ENCODE assay signal across 13 cellular contexts in genomic region chr22:37641251-37641949, GRCh38. TPM values are rescaled to one million over a fixed set of nuclear protein-coding genes. Genes with fewer than 3 reads are reported as not detected.
DNase-seq lines count a peak whose midpoint lies in the region; ATAC-seq, FAIRE-seq and TF ChIP-seq lines count a peak whose summit lies in the region.
"Had no signal": no experiment of that assay in that cellular context is flagged by ENCODE, and none has a peak within 500 bp of the region (broad histone marks: within the 10 kb centered on the region; RNA-seq: fewer than 3 reads in every experiment).

No MANE protein-coding gene starts in this region.

- peaks cover 9% of the 10 kb centered on the region for H3F3A ChIP-seq in Loucy (ENCODE audit: low read depth)

- H3K9me2 ChIP-seq in Loucy (replicated peaks; ENCODE audit: low read depth, low read length), result no peaks in the 10 kb centered on the region

- CTCF ChIA-PET in CD8-positive, alpha-beta T cell (lab: Charles Lee), result interaction anchor here (54.2 to 64.7 kb wide), 2 partner anchors 16 to 21 kb away, joined by 2176 read pairs; partner anchors contain the start of genes GGA1, LGALS1, NOL12 and PDXP

- WGBS in heart left ventricle, 4 donors, result 90 to 96% (median 94%) methylated on average over 9 to 13 of the region's 13 CpGs
- WGBS in lower leg skin, 2 donors, result 66 to 82% methylated on average over 13 of the region's 13 CpGs

- no peak for FAIRE-seq in GM12891 (lab: Jason Lieb, UNC)

- peak overlapping the region; percentile 97 for H3K4me3 Mint-ChIP-seq in CD8-positive, alpha-beta T cell
- peak overlapping the region; percentile 54 to 61 (median 59) for H3K4me3 Mint-ChIP-seq in nephron

- H3K4me1 Mint-ChIP-seq in CD8-positive, alpha-beta T cell (ENCODE audit: low read depth), result peaks cover 59% of the 10 kb centered on the region
- peaks cover 29% of the 10 kb centered on the region for H3K4me1 Mint-ChIP-seq in nephron

- no peak overlapping the region for H3K27ac ChIP-seq in CD8-positive, alpha-beta T cell (ENCODE audit: low read depth, low read length)
- no peak overlapping the region for H3K27ac ChIP-seq in heart left ventricle
- H3K27ac ChIP-seq: foreskin keratinocyte had no signal

- peak overlapping the region; percentile 76 for H3K4me3 ChIP-seq in CD8-positive, alpha-beta T cell (ENCODE audit: low read depth, low read length)
- H3K4me3 ChIP-seq in Loucy (ENCODE audit: low read length, poor library complexity, severe bottlenecking), result peak overlapping the region; percentile 89
- peak overlapping the region; percentile 76 for H3K4me3 ChIP-seq in choroid plexus epithelial cell (ENCODE audit: low read depth, low read length)
- peak overlapping the region in 1 of 12 donors; percentile 77 for H3K4me3 ChIP-seq in heart left ventricle
- H3K4me3 ChIP-seq in lower leg skin (ENCODE audit: low read depth, poor library complexity, severe bottlenecking), result no peak overlapping the region
- H3K4me3 ChIP-seq: uterus had no signal

- peak overlapping the region; percentile 70 for H3K27ac Mint-ChIP-seq in CD8-positive, alpha-beta T cell
- peak overlapping the region in 1 of 3 experiments; percentile 23 for H3K27ac Mint-ChIP-seq in nephron

- no peaks in the 10 kb centered on the region for H3K27me3 ChIP-seq in CD8-positive, alpha-beta T cell (ENCODE audit: insufficient read depth, low read length)
- no peaks in the 10 kb centered on the region for H3K27me3 ChIP-seq in Loucy (ENCODE audit: insufficient read depth, low read length, poor library complexity, severe bottlenecking)
- peaks cover 0 to 9% (median 0%) of the 10 kb centered on the region in 9 donors for H3K27me3 ChIP-seq in heart left ventricle
- H3K27me3 ChIP-seq: foreskin keratinocyte, uterus had no signal

- peaks cover 22% of the 10 kb centered on the region for H4K20me1 ChIP-seq in Loucy (ENCODE audit: insufficient read depth, low read length, poor library complexity, severe bottlenecking)

- peaks cover 58% of the 10 kb centered on the region for H3K4me1 ChIP-seq in CD8-positive, alpha-beta T cell (ENCODE audit: insufficient read depth, low read length)
- peaks cover 49% of the 10 kb centered on the region for H3K4me1 ChIP-seq in Loucy (ENCODE audit: insufficient read depth, low read length, poor library complexity, severe bottlenecking)
- peaks cover 0 to 72% (median 16%) of the 10 kb centered on the region in 12 donors for H3K4me1 ChIP-seq in heart left ventricle

- peaks cover 49% of the 10 kb centered on the region for H3K36me3 Mint-ChIP-seq in CD8-positive, alpha-beta T cell
- peaks cover 10% of the 10 kb centered on the region for H3K36me3 Mint-ChIP-seq in nephron (ENCODE audit: low read depth)

- intact Hi-C loops in CD8-positive, alpha-beta T cell (cut with DNase I, micrococcal nuclease), result no loop called here
- intact Hi-C loops in heart left ventricle (cut with DNase I) (loop anchor here in 6 of 10 donors (5.0 to 10.0 kb wide), 5 partner anchors 36 to 153 kb away; partner anchors contain the start of gene LGALS1 (in 1 of the 6)), lower leg skin (cut with DNase I; ENCODE audit: low total_unique reads) (loop anchor here (10.0 kb wide), 1 partner anchor 153 kb away; no protein-coding TSS in a partner anchor)

- no peaks in the 10 kb centered on the region for H3K9me3 Mint-ChIP-seq in CD8-positive, alpha-beta T cell
- H3K9me3 Mint-ChIP-seq in nephron, result no peaks in the 10 kb centered on the region

- POLR2A ChIA-PET in CD8-positive, alpha-beta T cell (lab: Charles Lee), result interaction anchor here (1.0 to 9.0 kb wide), 7 partner anchors 12 to 36 kb away, joined by 3 to 123 read pairs (median 15); partner anchors contain the start of genes GGA1 and PDXP

- H3K79me2 ChIP-seq in Loucy (ENCODE audit: insufficient read depth, low read length), result peaks cover 47% of the 10 kb centered on the region

- ATAC-seq in CD8-positive, alpha-beta T cell, result no peak
- no peak for ATAC-seq in heart left ventricle
- ATAC-seq: left lobe of liver had no signal

- no peaks in the 10 kb centered on the region for H3K27me3 Mint-ChIP-seq in CD8-positive, alpha-beta T cell (ENCODE audit: low read depth)
- no peaks in the 10 kb centered on the region for H3K27me3 Mint-ChIP-seq in nephron (ENCODE audit: low read depth)

- H2AFZ ChIP-seq in Loucy (ENCODE audit: low read length), result no peak overlapping the region

- H3K4me2 ChIP-seq in Loucy (ENCODE audit: low read depth, low read length, poor library complexity, severe bottlenecking), result peak overlapping the region; percentile 98

- peak overlapping the region; percentile 94 for H3K9ac ChIP-seq in Loucy (ENCODE audit: low read depth, low read length, poor library complexity, severe bottlenecking)

- TF ChIP-seq CTCF in CD8-positive, alpha-beta T cell (IDR thresholded peaks at IDR 0.05), result no peak
- TF ChIP-seq CTCF in Loucy (conservative IDR thresholded peaks at IDR 0.05; ENCODE audit: low read length) (no peak), choroid plexus epithelial cell (conservative IDR thresholded peaks at IDR 0.05; ENCODE audit: low read depth, low read length) (no peak), nephron (IDR thresholded peaks at IDR 0.05; ENCODE audit: unreplicated experiment in 3 of 3) (no peak), heart left ventricle (IDR thresholded peaks at IDR 0.05) (no peak), lower leg skin (IDR thresholded peaks at IDR 0.05) (no peak)

- TF ChIP-seq POLR2A in heart left ventricle (IDR thresholded peaks at IDR 0.05) (no peak), GM12891 (IDR thresholded peaks at IDR 0.05; ENCODE audit: low read depth, low read length) (no peak), lower leg skin (IDR thresholded peaks at IDR 0.05) (no peak)

- DNase-seq in CD8-positive, alpha-beta T cell, result no peak
- DNase-seq in choroid plexus epithelial cell (ENCODE audit: low read depth) (no peak), heart left ventricle (no peak), NCI-H69 (lab: John Stamatoyannopoulos, UW) (no peak), GM12891 (ENCODE audit: insufficient read length, low spot score) (no peak), lower leg skin (ENCODE audit: low spot score in 2 of 2) (no peak)
- DNase-seq: cerebellar nuclear complex, SW 1271, uterus had no signal

- peaks cover 43% of the 10 kb centered on the region for H3K36me3 ChIP-seq in CD8-positive, alpha-beta T cell (ENCODE audit: insufficient read depth, low read length)
- H3K36me3 ChIP-seq in Loucy (ENCODE audit: insufficient read depth, low read length), result peaks cover 16% of the 10 kb centered on the region; the same call in 1 of the 2 replicates
- H3K36me3 ChIP-seq in heart left ventricle, result peaks cover 0 to 50% (median 0%) of the 10 kb centered on the region in 9 donors
- H3K36me3 ChIP-seq: uterus had no signal

- no peaks in the 10 kb centered on the region for H3K9me3 ChIP-seq in CD8-positive, alpha-beta T cell (ENCODE audit: low read length)
- H3K9me3 ChIP-seq in Loucy (ENCODE audit: insufficient read depth, low read depth, low read length) (no peaks in the 10 kb centered on the region), heart left ventricle (no peaks in the 10 kb centered on the region)
- H3K9me3 ChIP-seq: uterus had no signal

TF ChIP-seq in GM12891, 5 proteins besides CTCF, POLR2A, EP300 and RAD21:
- TF ChIP-seq TAF1 (IDR thresholded peaks at IDR 0.05; ENCODE audit: low read depth, low read length) (no peak), POU2F2 (IDR thresholded peaks at IDR 0.05; ENCODE audit: low read depth, low read length) (no peak), SPI1 (IDR thresholded peaks at IDR 0.05; ENCODE audit: low read depth, low read length) (no peak), PAX5 (IDR thresholded peaks at IDR 0.05; ENCODE audit: insufficient read depth, low read length, severe bottlenecking) (no peak), POLR2AphosphoS5 (IDR thresholded peaks at IDR 0.05; ENCODE audit: low read depth, low read length) (no peak)

RNA-seq across cellular contexts. Expression of gene SH3BP1, which starts 1.9 kb away (rescaled TPM):
- 10 to 100 TPM; 51.5 to 52.9 TPM for total RNA-seq in CD8-positive, alpha-beta T cell
- total RNA-seq in heart left ventricle, result 10 to 100 TPM in 1 of 9 donors, 1 to 10 TPM in 6, under 1 TPM in 2; 0.44 to 19.7 (median 2.0) TPM
- 1 to 10 TPM in 1 of 2 donors, under 1 TPM in 1; 1.00 to 2.2 TPM for polyA plus RNA-seq in heart left ventricle
- 58.1 TPM for polyA plus RNA-seq in GM12891 (2012; ENCODE audit: low read depth, missing spikeins)
- 10 to 100 TPM; 29.1 to 83.3 (median 60.3) TPM for total RNA-seq in lower leg skin

RNA-seq across cellular contexts. Expression of gene PDXP, which starts 17.1 kb away (rescaled TPM):
- 1 to 10 TPM; 2.4 to 3.2 TPM for total RNA-seq in CD8-positive, alpha-beta T cell
- total RNA-seq in heart left ventricle (10 to 100 TPM; 15.2 to 33.1 (median 25.9) TPM), lower leg skin (1 to 10 TPM; 1.8 to 4.6 (median 3.2) TPM)
- 10 to 100 TPM; 12.8 to 36.4 TPM for polyA plus RNA-seq in heart left ventricle
- polyA plus RNA-seq in GM12891 (2012; ENCODE audit: low read depth, missing spikeins), result 28.3 TPM

RNA-seq across cellular contexts. Expression of gene GGA1, which starts 32.8 kb away (rescaled TPM):
- 10 to 100 TPM; 66.0 to 69.1 TPM for total RNA-seq in CD8-positive, alpha-beta T cell
- total RNA-seq in heart left ventricle, result 10 to 100 TPM; 22.7 to 45.7 (median 27.4) TPM
- 10 to 100 TPM; 27.4 to 39.4 TPM for polyA plus RNA-seq in heart left ventricle
- polyA plus RNA-seq in GM12891 (2012; ENCODE audit: low read depth, missing spikeins), result 44.9 TPM
- 10 to 100 TPM; 50.3 to 66.0 (median 53.6) TPM for total RNA-seq in lower leg skin

RNA-seq across cellular contexts. Expression of gene LGALS1, which starts 34.0 kb away (rescaled TPM):
- 10 to 100 TPM; 20.8 to 29.4 TPM for total RNA-seq in CD8-positive, alpha-beta T cell
- total RNA-seq in heart left ventricle (1,000 to 10,000 TPM in 3 of 9 donors, 100 to 1,000 TPM in 6; 722 to 2,034 (median 903) TPM), lower leg skin (100 to 1,000 TPM; 110 to 347 (median 232) TPM)
- 1,000 to 10,000 TPM; 1,230 to 2,204 TPM for polyA plus RNA-seq in heart left ventricle
- 590 TPM for polyA plus RNA-seq in GM12891 (2012; ENCODE audit: low read depth, missing spikeins)

RNA-seq across cellular contexts. Expression of gene NOL12, which starts 44.7 kb away (rescaled TPM):
- total RNA-seq in CD8-positive, alpha-beta T cell, result 10 to 100 TPM; 25.1 to 29.1 TPM
- total RNA-seq in heart left ventricle (10 to 100 TPM in 8 of 9 donors, 1 to 10 TPM in 1; 8.0 to 16.3 (median 13.8) TPM), lower leg skin (10 to 100 TPM; 24.3 to 72.3 (median 36.1) TPM)
- 10 to 100 TPM; 16.8 to 29.2 TPM for polyA plus RNA-seq in heart left ventricle
- 25.9 TPM for polyA plus RNA-seq in GM12891 (2012; ENCODE audit: low read depth, missing spikeins)

Comparison
In these comparisons a context has a peak if more than half of its experiments do, and no peak if none do; other contexts are left out.
1. intact Hi-C loops: an anchor here in heart left ventricle (5.0 to 10.0 kb wide) and lower leg skin (10.0 kb wide); none called in CD8-positive, alpha-beta T cell.